ENCODE assay signal across 19 cellular contexts in the genomic region with DNA sequence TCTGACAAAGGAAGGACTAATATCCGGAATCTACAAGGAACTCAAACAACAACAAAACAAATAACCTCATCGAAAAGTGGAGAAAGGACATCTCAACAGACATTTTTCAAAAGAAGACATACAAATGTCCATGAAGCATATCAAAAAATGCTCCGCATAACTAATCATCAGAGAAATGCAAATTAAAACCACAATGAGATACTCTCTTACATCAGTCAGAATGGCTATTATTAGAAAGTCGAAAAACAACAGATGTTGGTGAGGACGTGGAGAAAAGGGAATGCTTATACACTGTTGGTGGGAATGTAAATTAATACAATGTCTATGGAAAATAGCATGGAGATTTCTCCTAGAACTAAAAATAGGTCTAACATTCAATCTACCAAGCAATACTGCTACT. TPM values are rescaled to one million over a fixed set of nuclear protein-coding genes. Genes with fewer than 3 reads are reported as not detected.
DNase-seq lines count a peak whose midpoint lies in the region; ATAC-seq and TF ChIP-seq lines count a peak whose summit lies in the region.
"Had no signal": no experiment of that assay in that cellular context is flagged by ENCODE, and none has a peak within 500 bp of the region (broad histone marks: within the 10 kb centered on the region; RNA-seq: fewer than 3 reads in every experiment).

No MANE protein-coding gene starts in this region.

- H3K79me2 ChIP-seq in DOHH2 (ENCODE audit: control insufficient read depth, low read length) (no peaks in the 10 kb centered on the region), OCI-LY7 (ENCODE audit: insufficient read depth, low read depth, low read length) (no peaks in the 10 kb centered on the region)

- H3K27me3 Mint-ChIP-seq in memory B cell (peaks cover 3% of the 10 kb centered on the region), T-helper 17 cell (no peaks in the 10 kb centered on the region)

- H3K4me1 ChIP-seq in DOHH2 (ENCODE audit: control insufficient read depth, low read length) (peaks cover 88% of the 10 kb centered on the region), OCI-LY7 (ENCODE audit: insufficient read depth, low read length, poor library complexity, severe bottlenecking) (peaks cover 16% of the 10 kb centered on the region)

- CTCF ChIA-PET in OCI-LY7 (lab: Charles Lee; ENCODE audit: unreplicated experiment), result no interaction called here

- no peaks in the 10 kb centered on the region for H3K9me2 ChIP-seq in DOHH2 (replicated peaks; ENCODE audit: control insufficient read depth, low read length)
- H3K9me2 ChIP-seq in OCI-LY7 (ENCODE audit: insufficient read depth, low read length), result no peaks in the 10 kb centered on the region

- ATAC-seq in HG02885 (IDR thresholded peaks at IDR 0.05; ENCODE audit: poor library complexity, unreplicated experiment) (peak; percentile 38), memory B cell (ENCODE audit: low read depth) (peak; percentile 50), T-helper 17 cell (no peak), HG03457 (IDR thresholded peaks at IDR 0.05; ENCODE audit: unreplicated experiment) (no peak)

- peak; percentile 24 for DNase-seq in OCI-LY7 (ENCODE audit: low spot score)
- no peak for DNase-seq in memory B cell (ENCODE audit: low spot score in 2 of 2)
- no peak for DNase-seq in T-helper 17 cell
- no peak for DNase-seq in NK-92 treated with Interleukin-12 subunit alpha and Interleukin-12 subunit beta, amount 100 ng/mL, for 24 hours (lab: John Stamatoyannopoulos, UW)
- DNase-seq in NCI-H2227 treated with DMSO at 0.1 percent for 48 hours (lab: John Stamatoyannopoulos, UW), result no peak
- DNase-seq: BE2C; C1 segment of cervical spinal cord; Caco-2; CD4-positive, CD25-positive, alpha-beta regulatory T cell; CD8-positive, alpha-beta memory T cell; DMS79 treated with DMSO at 0.1 percent for 48 hours; GM23248; IMR-90; KBM-7 had no signal

- H3K27ac ChIP-seq in DOHH2 (ENCODE audit: low read depth, low read length), result peak overlapping the region; percentile 96
- peak overlapping the region; percentile 22 for H3K27ac ChIP-seq in OCI-LY7 (ENCODE audit: low read depth, low read length, poor library complexity, severe bottlenecking)
- H3K27ac ChIP-seq: GM23248 had no signal

- POLR2A ChIA-PET in OCI-LY7 (lab: Charles Lee), result interaction anchor here (0.6 kb wide), 1 partner anchor 211 kb away, joined by 3 read pairs; no protein-coding TSS in a partner anchor

- peak overlapping the region; percentile 51; the same call in 1 of the 2 replicates for H2AFZ ChIP-seq in OCI-LY7 (ENCODE audit: low read length)
- H2AFZ ChIP-seq: GM23248 had no signal

- H3K4me2 ChIP-seq in DOHH2 (ENCODE audit: low read length) (peak overlapping the region; percentile 75), OCI-LY7 (ENCODE audit: low read length) (peak overlapping the region; percentile 30; the same call in 1 of the 2 replicates)

- H3K9me3 ChIP-seq in DOHH2 (ENCODE audit: control insufficient read depth, insufficient read depth, low read length) (peaks cover 3% of the 10 kb centered on the region; the same call in 1 of the 2 replicates), OCI-LY7 (ENCODE audit: low read length) (no peaks in the 10 kb centered on the region), T-helper 17 cell (ENCODE audit: control insufficient read depth, low read length, poor library complexity, severe bottlenecking) (no peaks in the 10 kb centered on the region)
- H3K9me3 ChIP-seq: Caco-2, HAP-1 had no signal

- peaks cover 27% of the 10 kb centered on the region for H3K36me3 ChIP-seq in DOHH2 (ENCODE audit: control insufficient read depth, low read length)
- no peaks in the 10 kb centered on the region for H3K36me3 ChIP-seq in OCI-LY7 (ENCODE audit: insufficient read depth, low read length)
- H3K36me3 ChIP-seq: BE2C, HAP-1 had no signal

- H3K4me3 ChIP-seq in DOHH2 (ENCODE audit: low read length), result peak overlapping the region; percentile 43
- H3K4me3 ChIP-seq in OCI-LY7 (ENCODE audit: low read depth, low read length, poor library complexity, severe bottlenecking), result no peak overlapping the region
- H3K4me3 ChIP-seq: GM23248, HAP-1 had no signal

- H3K4me3 Mint-ChIP-seq in memory B cell (no peak overlapping the region), T-helper 17 cell (no peak overlapping the region)
- H3K4me3 Mint-ChIP-seq: CD4-positive, CD25-positive, alpha-beta regulatory T cell; CD8-positive, alpha-beta memory T cell had no signal

- TF ChIP-seq CTCF in DOHH2 (IDR thresholded peaks at IDR 0.05; ENCODE audit: low read depth, low read length, poor library complexity, severe bottlenecking) (no peak), OCI-LY7 (conservative IDR thresholded peaks at IDR 0.05; ENCODE audit: low read length) (no peak)

- intact Hi-C loops in OCI-LY7 (cut with micrococcal nuclease; ENCODE audit: unreplicated experiment), result no loop called here

- no peaks in the 10 kb centered on the region for H3K27me3 ChIP-seq in DOHH2 (ENCODE audit: control insufficient read depth, low read length)
- H3K27me3 ChIP-seq: BE2C had no signal

- H3K4me1 Mint-ChIP-seq in memory B cell (peaks cover 9% of the 10 kb centered on the region), T-helper 17 cell (no peaks in the 10 kb centered on the region)
- H3K4me1 Mint-ChIP-seq: CD4-positive, CD25-positive, alpha-beta regulatory T cell had no signal

- peaks cover 40% of the 10 kb centered on the region for H3F3A ChIP-seq in DOHH2 (ENCODE audit: control insufficient read depth, insufficient read depth)

- peaks cover 3% of the 10 kb centered on the region for H3K9me3 Mint-ChIP-seq in memory B cell
- H3K9me3 Mint-ChIP-seq: CD8-positive, alpha-beta memory T cell had no signal

- H3K36me3 Mint-ChIP-seq in memory B cell (no peaks in the 10 kb centered on the region), T-helper 17 cell (ENCODE audit: low read depth) (no peaks in the 10 kb centered on the region)
- H3K36me3 Mint-ChIP-seq: CD4-positive, CD25-positive, alpha-beta regulatory T cell; CD8-positive, alpha-beta memory T cell had no signal

- no TSS peak for BruUV-seq in OCI-LY7 (replicated peaks; lab: Mats Ljungman, UMichigan)

- no peaks in the 10 kb centered on the region for H4K20me1 ChIP-seq in DOHH2 (ENCODE audit: control insufficient read depth, insufficient read depth, low read depth, low read length)
- no peaks in the 10 kb centered on the region for H4K20me1 ChIP-seq in OCI-LY7 (ENCODE audit: insufficient read depth, low read length)

- H3K27ac Mint-ChIP-seq in memory B cell (no peak overlapping the region), T-helper 17 cell (no peak overlapping the region)
- H3K27ac Mint-ChIP-seq: CD4-positive, CD25-positive, alpha-beta regulatory T cell; CD8-positive, alpha-beta memory T cell had no signal

RNA-seq across cellular contexts. Expression of gene MYOZ2, which starts 51.1 kb away (rescaled TPM):
- total RNA-seq in OCI-LY7 (2014; rRNA removed; shearing (Covaris generic)), result not detected in 2 replicates
- total RNA-seq in OCI-LY7 (2022) (not detected in 2 replicates), T-helper 17 cell (not detected)
- total RNA-seq: CD4-positive, CD25-positive, alpha-beta regulatory T cell; CD8-positive, alpha-beta memory T cell; H4 had no signal

Comparison
In these comparisons a context has a peak if more than half of its experiments do, and no peak if none do; other contexts are left out.
1. ATAC-seq: peak in HG02885 (single experiment) and memory B cell (single experiment); none in T-helper 17 cell (single experiment) and HG03457 (single experiment).